Comparison of ENCODE assay signal across 2 cellular contexts in genomic region chr10:47894571-47894970, GRCh38.
TF ChIP-seq lines count a peak whose summit lies in the region.

No MANE protein-coding gene starts in this region.

TF ChIP-seq in HEK293, 187 proteins besides CTCF, POLR2A, EP300 and RAD21:
- TF ChIP-seq ZNF398 (tag by site-specific recombination; IDR thresholded peaks at IDR 0.05), result peak; percentile 29; the same call in 1 of the 2 replicates
- peak; percentile 82; the same call in 1 of the 2 replicates for TF ChIP-seq ZNF571 (tag by site-specific recombination; IDR thresholded peaks at IDR 0.05)
- TF ChIP-seq ZNF776 (tag by site-specific recombination; IDR thresholded peaks at IDR 0.05; ENCODE audit: borderline replicate concordance), result 0 out of 2 replicates have a peak, but pooled peaks have one; percentile 31
- TF ChIP-seq ZNF311 (tag by site-specific recombination; IDR thresholded peaks at IDR 0.05; ENCODE audit: borderline replicate concordance), result peak; percentile 95
- 0 out of 2 replicates have a peak, but pooled peaks have one; percentile 53 for TF ChIP-seq ZNF501 (tag by site-specific recombination; IDR thresholded peaks at IDR 0.05)
- 0 out of 2 replicates have a peak, but pooled peaks have one; percentile 24 for TF ChIP-seq ZNF148 (tag by site-specific recombination; IDR thresholded peaks at IDR 0.05; ENCODE audit: borderline replicate concordance)
- peak; percentile 86; the same call in 1 of the 2 replicates for TF ChIP-seq ZNF473 (tag by site-specific recombination; IDR thresholded peaks at IDR 0.05)
- TF ChIP-seq ZNF266 (tag by site-specific recombination; IDR thresholded peaks at IDR 0.05; ENCODE audit: low read depth), result peak; percentile 17; the same call in 1 of the 2 replicates
- 0 out of 2 replicates have a peak, but pooled peaks have one; percentile 49 for TF ChIP-seq ZNF544 (tag by site-specific recombination; IDR thresholded peaks at IDR 0.05)
- 0 out of 2 replicates have a peak, but pooled peaks have one; percentile 72 for TF ChIP-seq ZNF521 (tag by site-specific recombination; IDR thresholded peaks at IDR 0.05)
- peak; percentile 83; the same call in 1 of the 2 replicates for TF ChIP-seq ZNF175 (tag by site-specific recombination; IDR thresholded peaks at IDR 0.05)
- TF ChIP-seq ZNF114 (tag by site-specific recombination; IDR thresholded peaks at IDR 0.05), result 0 out of 2 replicates have a peak, but pooled peaks have one; percentile 73

TF ChIP-seq in K562, 482 proteins besides CTCF, POLR2A, EP300 and RAD21 (continued from another document):
- TF ChIP-seq THRB (CRISPR knock-in tag; conservative IDR thresholded peaks at IDR 0.05) (peak; percentile 78; the same call in 1 of the 2 replicates), OTX1 (CRISPR knock-in tag; IDR thresholded peaks at IDR 0.05) (0 out of 2 replicates have a peak, but pooled peaks have one; percentile 18), HBP1 (CRISPR knock-in tag; IDR thresholded peaks at IDR 0.05) (peak; percentile 89), MLLT1 (IDR thresholded peaks at IDR 0.05) (peak in 1 of 2 experiments; percentile 46; a peak in 1 of 4 replicates), ELF4 (CRISPR knock-in tag; IDR thresholded peaks at IDR 0.05) (peak; percentile 96), LARP7 (IDR thresholded peaks at IDR 0.05) (peak; percentile 86; the same call in 1 of the 2 replicates), FOXK2 (conservative IDR thresholded peaks at IDR 0.05 in 1 of 2, IDR thresholded peaks at IDR 0.05 in 1 of 2; ENCODE audit: low read depth in 2 of 2) (0 out of 4 replicates have a peak, but pooled peaks of 1 of the 2 experiments have one; percentile 20), ARHGAP35 (IDR thresholded peaks at IDR 0.05; ENCODE audit: partially characterized antibody) (peak; percentile 35), TSC22D4 (tag; IDR thresholded peaks at IDR 0.05) (peak; percentile 77; the same call in 1 of the 2 replicates), HDAC1 (IDR thresholded peaks at IDR 0.05) (peak in 1 of 2 experiments; percentile 49; a peak in 1 of 4 replicates), NCOA4 (IDR thresholded peaks at IDR 0.05; ENCODE audit: partially characterized antibody) (peak; percentile 64)
